Comparison of ENCODE assay signal across 2 cellular contexts in genomic region chr2:51960846-51961335, GRCh38.
TF ChIP-seq lines count a peak whose summit lies in the region.

No MANE protein-coding gene starts in this region.

TF ChIP-seq in SK-N-SH, 30 proteins besides CTCF, POLR2A, EP300 and RAD21:
- TF ChIP-seq, protein P1, sequence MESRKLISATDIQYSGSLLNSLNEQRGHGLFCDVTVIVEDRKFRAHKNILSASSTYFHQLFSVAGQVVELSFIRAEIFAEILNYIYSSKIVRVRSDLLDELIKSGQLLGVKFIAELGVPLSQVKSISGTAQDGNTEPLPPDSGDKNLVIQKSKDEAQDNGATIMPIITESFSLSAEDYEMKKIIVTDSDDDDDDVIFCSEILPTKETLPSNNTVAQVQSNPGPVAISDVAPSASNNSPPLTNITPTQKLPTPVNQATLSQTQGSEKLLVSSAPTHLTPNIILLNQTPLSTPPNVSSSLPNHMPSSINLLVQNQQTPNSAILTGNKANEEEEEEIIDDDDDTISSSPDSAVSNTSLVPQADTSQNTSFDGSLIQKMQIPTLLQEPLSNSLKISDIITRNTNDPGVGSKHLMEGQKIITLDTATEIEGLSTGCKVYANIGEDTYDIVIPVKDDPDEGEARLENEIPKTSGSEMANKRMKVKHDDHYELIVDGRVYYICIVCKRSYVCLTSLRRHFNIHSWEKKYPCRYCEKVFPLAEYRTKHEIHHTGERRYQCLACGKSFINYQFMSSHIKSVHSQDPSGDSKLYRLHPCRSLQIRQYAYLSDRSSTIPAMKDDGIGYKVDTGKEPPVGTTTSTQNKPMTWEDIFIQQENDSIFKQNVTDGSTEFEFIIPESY (IDR thresholded peaks at IDR 0.05; ENCODE audit: borderline replicate concordance, low read depth): no peak
- no peak for TF ChIP-seq PBX3 (IDR thresholded peaks at IDR 0.05)
- TF ChIP-seq FOXM1 (IDR thresholded peaks at IDR 0.05; ENCODE audit: low read depth): no peak
- TF ChIP-seq JUND (IDR thresholded peaks at IDR 0.05): no peak
- TF ChIP-seq MAX (IDR thresholded peaks at IDR 0.05; ENCODE audit: low read depth): no peak
- no peak for TF ChIP-seq SMC3 (IDR thresholded peaks at IDR 0.05; ENCODE audit: low read depth, low read length)
- no peak for TF ChIP-seq RFX5 (IDR thresholded peaks at IDR 0.05; ENCODE audit: low read length)
- TF ChIP-seq NRF1 (IDR thresholded peaks at IDR 0.05; ENCODE audit: low read depth, low read length): no peak
- TF ChIP-seq MEF2A (IDR thresholded peaks at IDR 0.05; ENCODE audit: borderline replicate concordance, low read depth): no peak
- TF ChIP-seq NFIC (IDR thresholded peaks at IDR 0.05; ENCODE audit: borderline replicate concordance): no peak
- no peak for TF ChIP-seq TCF12 (IDR thresholded peaks at IDR 0.05)
- no peak for TF ChIP-seq YY1 (IDR thresholded peaks at IDR 0.05; ENCODE audit: low read depth)
- TF ChIP-seq SIN3A (IDR thresholded peaks at IDR 0.05; ENCODE audit: borderline replicate concordance, low read depth, low read length): no peak

TF ChIP-seq in IMR-90, 13 proteins besides CTCF, POLR2A, EP300 and RAD21 (continued from another document):
- TF ChIP-seq, protein P2, sequence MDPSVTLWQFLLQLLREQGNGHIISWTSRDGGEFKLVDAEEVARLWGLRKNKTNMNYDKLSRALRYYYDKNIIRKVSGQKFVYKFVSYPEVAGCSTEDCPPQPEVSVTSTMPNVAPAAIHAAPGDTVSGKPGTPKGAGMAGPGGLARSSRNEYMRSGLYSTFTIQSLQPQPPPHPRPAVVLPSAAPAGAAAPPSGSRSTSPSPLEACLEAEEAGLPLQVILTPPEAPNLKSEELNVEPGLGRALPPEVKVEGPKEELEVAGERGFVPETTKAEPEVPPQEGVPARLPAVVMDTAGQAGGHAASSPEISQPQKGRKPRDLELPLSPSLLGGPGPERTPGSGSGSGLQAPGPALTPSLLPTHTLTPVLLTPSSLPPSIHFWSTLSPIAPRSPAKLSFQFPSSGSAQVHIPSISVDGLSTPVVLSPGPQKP (IDR thresholded peaks at IDR 0.05; ENCODE audit: borderline replicate concordance, low read depth, low read length): no peak
- TF ChIP-seq FOS (IDR thresholded peaks at IDR 0.05; ENCODE audit: low read depth, low read length): no peak
- TF ChIP-seq RFX5 (IDR thresholded peaks at IDR 0.05; ENCODE audit: low read depth, low read length): no peak
- no peak for TF ChIP-seq USF2 (IDR thresholded peaks at IDR 0.05; ENCODE audit: low read depth, low read length)
- TF ChIP-seq NFE2L2 (IDR thresholded peaks at IDR 0.05; ENCODE audit: low read depth, low read length): no peak
- TF ChIP-seq RCOR1 (IDR thresholded peaks at IDR 0.05; ENCODE audit: insufficient replicate concordance, low read length): no peak
- no peak for TF ChIP-seq CEBPB (IDR thresholded peaks at IDR 0.05; ENCODE audit: low read depth, low read length)
- no peak for TF ChIP-seq SMC3 (IDR thresholded peaks at IDR 0.05; ENCODE audit: low read depth, low read length)
TF ChIP-seq in IMR-90: peak in this region for 0.
